ENCODE assay signal across 30 cellular contexts in genomic region chr7:30655096-30655970, GRCh38. TPM values are rescaled to one million over a fixed set of nuclear protein-coding genes. Genes with fewer than 3 reads are reported as not detected.
"Had no signal": no experiment of that assay in that cellular context is flagged by ENCODE, and none has a peak within 500 bp of the region (broad histone marks: within the 10 kb centered on the region; RNA-seq: fewer than 3 reads in every experiment).

No MANE protein-coding gene starts in this region.

- H3K36me3 Mint-ChIP-seq: brain, type B pancreatic cell had no signal

- H3K27me3 Mint-ChIP-seq: activated CD4-positive, alpha-beta T cell treated with anti-CD3 and anti-CD28 coated beads for 36 hours; naive thymus-derived CD8-positive, alpha-beta T cell had no signal

- DNase-seq: activated CD4-positive, alpha-beta T cell treated with anti-CD3 and anti-CD28 coated beads, Interleukin-2, amount 50 U/mL, for 4 hours; activated CD8-positive, alpha-beta memory T cell treated with anti-CD3 and anti-CD28 coated beads for 24 hours; activated CD8-positive, alpha-beta memory T cell treated with anti-CD3 and anti-CD28 coated beads, Interleukin-2, amount 50 U/mL, for 48 hours; activated gamma-delta T cell; activated naive CD4-positive, alpha-beta T cell treated with anti-CD3 and anti-CD28 coated beads, Interleukin-2, amount 50 U/mL, for 16 hours; activated T-cell treated with anti-CD3 and anti-CD28 coated beads, Interleukin-2, amount 50 U/mL, for 72 hours; aorta; caudate nucleus; dermis blood vessel endothelial cell; effector CD8-positive, alpha-beta T cell; erythroblast; foreskin fibroblast; heart right ventricle; naive thymus-derived CD8-positive, alpha-beta T cell; stimulated activated CD4-positive, alpha-beta T cell treated with anti-CD3 and anti-CD28 coated beads, Interleukin-2, amount 100 ng/mL, for 48 hours; stimulated activated CD8-positive, alpha-beta memory T cell treated with anti-CD3 and anti-CD28 coated beads, Interleukin-4, amount 100 ng/mL, for 48 hours; stimulated activated naive CD4-positive, alpha-beta T cell had no signal

- H3K4me1 Mint-ChIP-seq: activated CD4-positive, alpha-beta T cell treated with anti-CD3 and anti-CD28 coated beads for 36 hours; naive thymus-derived CD8-positive, alpha-beta T cell had no signal

- H3K4me1 ChIP-seq: heart right ventricle, right lobe of liver had no signal

- H3K27me3 ChIP-seq: neutrophil, right lobe of liver had no signal

- H3K27ac Mint-ChIP-seq: activated CD4-positive, alpha-beta T cell treated with anti-CD3 and anti-CD28 coated beads for 36 hours; activated T-cell treated with anti-CD3 and anti-CD28 coated beads, Interleukin-2, amount 50 U/mL, for 72 hours; brain; T-helper 2 cell treated with Interferon-gamma antibody and Interleukin-4, amounts not matched to agents 5 μg/mL and 100 μg/mL, for 36 hours; type B pancreatic cell had no signal

- ATAC-seq: activated CD4-positive, alpha-beta T cell treated with anti-CD3 and anti-CD28 coated beads for 36 hours; heart right ventricle; left lobe of liver; naive thymus-derived CD8-positive, alpha-beta T cell; right lobe of liver; SK-N-SH treated with all-trans-retinoic acid at 6 μM for 48 hours had no signal

- H3K9me3 Mint-ChIP-seq: activated T-cell treated with anti-CD3 and anti-CD28 coated beads, Interleukin-2, amount 50 U/mL, for 72 hours; brain; naive thymus-derived CD8-positive, alpha-beta T cell; T-helper 2 cell treated with Interferon-gamma antibody and Interleukin-4, amounts not matched to agents 5 μg/mL and 100 μg/mL, for 36 hours; type B pancreatic cell had no signal

- H3K27ac ChIP-seq: heart right ventricle, neutrophil, right lobe of liver, thoracic aorta had no signal

- H3K4me3 Mint-ChIP-seq: activated CD4-positive, alpha-beta T cell treated with anti-CD3 and anti-CD28 coated beads for 36 hours; activated T-cell treated with anti-CD3 and anti-CD28 coated beads, Interleukin-2, amount 50 U/mL, for 72 hours; brain; naive thymus-derived CD8-positive, alpha-beta T cell; T-helper 2 cell treated with Interferon-gamma antibody and Interleukin-4, amounts not matched to agents 5 μg/mL and 100 μg/mL, for 36 hours; type B pancreatic cell had no signal

- H3K9me3 ChIP-seq: heart right ventricle, neutrophil, right lobe of liver, thoracic aorta had no signal

- H3K36me3 ChIP-seq: heart right ventricle, neutrophil, right lobe of liver, thoracic aorta had no signal

- H3K4me3 ChIP-seq: heart right ventricle, lung, right lobe of liver, smooth muscle cell, thoracic aorta had no signal

RNA-seq across cellular contexts. Expression of gene CRHR2, which starts 26.9 kb away (rescaled TPM):
- total RNA-seq: activated CD4-positive, alpha-beta T cell treated with anti-CD3 and anti-CD28 coated beads for 36 hours; activated T-cell treated with anti-CD3 and anti-CD28 coated beads, Interleukin-2, amount 50 U/mL, for 72 hours; dermis blood vessel endothelial cell; fibroblast of lung; kidney epithelial cell; left lobe of liver; naive thymus-derived CD8-positive, alpha-beta T cell; right lobe of liver; smooth muscle cell had no signal
- polyA plus RNA-seq: aorta, fibroblast of lung had no signal
